In genomic region chr5:169953203-169953602, GRCh38 we compare ENCODE assay signal across 4 cellular contexts. TPM values are rescaled to one million over a fixed set of nuclear protein-coding genes. Genes with fewer than 3 reads are reported as not detected.
"Had no signal": no experiment of that assay in that cellular context is flagged by ENCODE, and none has a peak within 500 bp of the region (broad histone marks: within the 10 kb centered on the region; RNA-seq: fewer than 3 reads in every experiment).

No MANE protein-coding gene starts in this region.

RNA-seq across cellular contexts. Expression of gene INSYN2B, which starts 27.1 kb away (rescaled TPM):
- total RNA-seq: activated CD4-positive, alpha-beta T cell treated with anti-CD3 and anti-CD28 coated beads, Interleukin-2, amount 10 ng/mL, durations not matched to agents 24 days and 14 days; activated CD8-positive, alpha-beta T cell treated with anti-CD3 and anti-CD28 coated beads, Interleukin-2, amount 10 ng/mL, durations not matched to agents 7 days and 5 days; natural killer cell treated with Interleukin-12 subunit alpha and Interleukin-12 subunit beta and Interleukin-15 and Interleukin-18, amount 100 ng/mL, for 72 hours; thyroid gland had no signal
